Comparison of ENCODE assay signal across 16 cellular contexts in the genomic region with DNA sequence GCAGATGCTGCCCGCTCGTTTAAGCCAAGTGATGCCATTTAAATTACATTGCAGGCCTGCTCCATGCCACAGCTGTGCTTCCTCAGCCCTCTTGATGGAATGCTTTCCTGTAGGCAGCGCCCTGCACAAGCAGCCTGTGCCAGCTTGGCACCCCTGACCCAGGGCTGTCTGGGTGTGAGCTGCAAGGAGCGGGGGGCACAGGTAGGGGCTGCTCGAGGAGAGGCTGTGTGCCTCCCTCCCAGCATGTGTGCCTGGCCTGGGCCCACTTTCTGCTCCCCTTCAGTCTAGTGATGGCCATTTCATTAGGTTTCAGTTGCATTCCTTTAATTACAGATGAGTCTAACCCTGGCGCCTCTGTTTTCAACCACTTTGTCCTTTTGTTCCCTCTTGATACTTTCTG. TPM values are rescaled to one million over a fixed set of nuclear protein-coding genes. Genes with fewer than 3 reads are reported as not detected.
DNase-seq lines count a peak whose midpoint lies in the region; ATAC-seq and TF ChIP-seq lines count a peak whose summit lies in the region.
"Had no signal": no experiment of that assay in that cellular context is flagged by ENCODE, and none has a peak within 500 bp of the region (broad histone marks: within the 10 kb centered on the region; RNA-seq: fewer than 3 reads in every experiment).

No MANE protein-coding gene starts in this region.

- H3K27me3 Mint-ChIP-seq in endothelial cell (ENCODE audit: unreplicated experiment), result no peaks in the 10 kb centered on the region
- H3K27me3 Mint-ChIP-seq in activated naive CD8-positive, alpha-beta T cell treated with anti-CD3 and anti-CD28 coated beads, Interleukin-2, amount 50 U/mL, for 24 hours, result no peaks in the 10 kb centered on the region
- H3K27me3 Mint-ChIP-seq: CD4-positive, alpha-beta memory T cell had no signal

- no peaks in the 10 kb centered on the region for H3K4me1 Mint-ChIP-seq in endothelial cell (ENCODE audit: unreplicated experiment)
- H3K4me1 Mint-ChIP-seq in activated naive CD8-positive, alpha-beta T cell treated with anti-CD3 and anti-CD28 coated beads, Interleukin-2, amount 50 U/mL, for 24 hours, result peaks cover 6% of the 10 kb centered on the region

- peak overlapping the region; percentile 44 for H3K4ac ChIP-seq in neuronal stem cell (ENCODE audit: low read length)

- ATAC-seq in activated naive CD8-positive, alpha-beta T cell treated with anti-CD3 and anti-CD28 coated beads, Interleukin-2, amount 50 U/mL, for 24 hours, result no peak

- H3K9ac ChIP-seq in neuronal stem cell (ENCODE audit: low read depth, low read length, poor library complexity), result peak overlapping the region; percentile 18

- peak overlapping the region; percentile 66 for H3K14ac ChIP-seq in neuronal stem cell (ENCODE audit: low read length)

- no peaks in the 10 kb centered on the region for H3K9me3 Mint-ChIP-seq in endothelial cell (ENCODE audit: unreplicated experiment)
- no peaks in the 10 kb centered on the region for H3K9me3 Mint-ChIP-seq in activated naive CD8-positive, alpha-beta T cell treated with anti-CD3 and anti-CD28 coated beads, Interleukin-2, amount 50 U/mL, for 24 hours
- H3K9me3 Mint-ChIP-seq: HFFc6 had no signal

- H3K27me3 ChIP-seq in neuronal stem cell (ENCODE audit: control insufficient read depth in 3 of 3, insufficient read depth in 3 of 3, low read depth in 1 of 3, low read length in 3 of 3), result no peaks in the 10 kb centered on the region

- H3K27ac Mint-ChIP-seq in endothelial cell (ENCODE audit: unreplicated experiment), result no peak overlapping the region
- H3K27ac Mint-ChIP-seq in activated naive CD8-positive, alpha-beta T cell treated with anti-CD3 and anti-CD28 coated beads, Interleukin-2, amount 50 U/mL, for 24 hours, result no peak overlapping the region
- H3K27ac Mint-ChIP-seq: HFFc6 had no signal

- no peak overlapping the region for H2AFZ ChIP-seq in neuronal stem cell (ENCODE audit: low read length)

- H3K4me1 ChIP-seq in neuronal stem cell (ENCODE audit: control insufficient read depth in 2 of 2, insufficient read depth in 1 of 2, low read depth in 1 of 2, low read length in 2 of 2), result peaks cover 2 to 6% of the 10 kb centered on the region in 2 donors
- H3K4me1 ChIP-seq: HAP-1 had no signal

- no peak overlapping the region for H2BK120ac ChIP-seq in neuronal stem cell (ENCODE audit: low read depth, low read length)

- H3K79me1 ChIP-seq in neuronal stem cell (ENCODE audit: low read depth, low read length), result no peaks in the 10 kb centered on the region

- no peak overlapping the region for H2BK12ac ChIP-seq in neuronal stem cell (ENCODE audit: low read length)

- WGBS in neuronal stem cell (ENCODE audit: extremely low coverage in 2 of 2, insufficient read length in 2 of 2, insufficient replicate concordance in 1 of 2), 2 donors, result no CpG with 5 or more reads among the region's 6 CpGs

- peak overlapping the region; percentile 55 for H3K23ac ChIP-seq in neuronal stem cell (ENCODE audit: low read depth, low read length, poor library complexity)

- H2BK5ac ChIP-seq in neuronal stem cell (ENCODE audit: low read length), result no peak overlapping the region

- H4K8ac ChIP-seq in neuronal stem cell (ENCODE audit: low read depth, low read length), result no peak overlapping the region

- H3K36me3 ChIP-seq in neuronal stem cell (replicated peaks in 1 of 2; ENCODE audit: control insufficient read depth in 2 of 2, insufficient read depth in 2 of 2, low read length in 2 of 2), result peaks cover 8 to 63% of the 10 kb centered on the region in 2 donors

- H3K27ac ChIP-seq in neuronal stem cell (replicated peaks; ENCODE audit: low read length), result no peak overlapping the region

- H3K18ac ChIP-seq in neuronal stem cell (ENCODE audit: low read length), result no peak overlapping the region

- H4K91ac ChIP-seq in neuronal stem cell (ENCODE audit: low read depth, low read length, poor library complexity), result no peak overlapping the region

- H2BK15ac ChIP-seq in neuronal stem cell (ENCODE audit: low read length), result no peak overlapping the region

- no peak for TF ChIP-seq CTCF in endothelial cell (IDR thresholded peaks at IDR 0.05; ENCODE audit: unreplicated experiment)

- peak overlapping the region; percentile 37 for H3K4me3 Mint-ChIP-seq in endothelial cell (ENCODE audit: unreplicated experiment)
- no peak overlapping the region for H3K4me3 Mint-ChIP-seq in activated naive CD8-positive, alpha-beta T cell treated with anti-CD3 and anti-CD28 coated beads, Interleukin-2, amount 50 U/mL, for 24 hours
- H3K4me3 Mint-ChIP-seq: CD4-positive, alpha-beta memory T cell; HFFc6 had no signal

- H3K36me3 Mint-ChIP-seq in endothelial cell (ENCODE audit: low read depth, unreplicated experiment), result peaks cover 26% of the 10 kb centered on the region
- H3K36me3 Mint-ChIP-seq in activated naive CD8-positive, alpha-beta T cell treated with anti-CD3 and anti-CD28 coated beads, Interleukin-2, amount 50 U/mL, for 24 hours (ENCODE audit: low read depth), result peaks cover 28% of the 10 kb centered on the region

- peaks cover 0 to 2% of the 10 kb centered on the region in 2 donors for H3K9me3 ChIP-seq in neuronal stem cell (replicated peaks in 1 of 2; ENCODE audit: control insufficient read depth in 2 of 2, insufficient read depth in 1 of 2, low read depth in 1 of 2, low read length in 2 of 2)
- H3K9me3 ChIP-seq: HAP-1 had no signal

- no peak overlapping the region for H3K4me3 ChIP-seq in neuronal stem cell (ENCODE audit: low read length in 2 of 2)
- H3K4me3 ChIP-seq: HAP-1 had no signal

- H3K4me2 ChIP-seq in neuronal stem cell (ENCODE audit: insufficient read depth, low read length, poor library complexity, severe bottlenecking), result no peak overlapping the region

- H2AK5ac ChIP-seq in neuronal stem cell (ENCODE audit: low read depth, low read length), result peak overlapping the region; percentile 18

- DNase-seq in NCI-H1694 treated with DMSO at 0.1 percent for 48 hours (lab: John Stamatoyannopoulos, UW) (peak; percentile 67), endothelial cell (ENCODE audit: low spot score) (no peak), neuronal stem cell (ENCODE audit: low spot score) (no peak), mucosa of gallbladder (ENCODE audit: low spot score) (no peak), NCI-H226 (no peak)
- no peak for DNase-seq in activated naive CD8-positive, alpha-beta T cell treated with anti-CD3 and anti-CD28 coated beads, Interleukin-2, amount 50 U/mL, for 24 hours
- DNase-seq: C1 segment of cervical spinal cord; Calu3; CD4-positive, alpha-beta memory T cell; COR-L47; DMS53; DMS79 treated with DMSO at 0.1 percent for 48 hours; GF-D8; GOT3; HFFc6 had no signal

RNA-seq across cellular contexts. Expression of a gene that starts 10.5 kb away (rescaled TPM):
- total RNA-seq in endothelial cell (ENCODE audit: unreplicated experiment), result 16.1 TPM
- polyA plus RNA-seq in neuronal stem cell (2013, experiment 1 of 2), result 1.3 TPM
- polyA plus RNA-seq in neuronal stem cell (2013, experiment 2 of 2), result 1.4 TPM
- total RNA-seq in mucosa of gallbladder, result 2.7 TPM

RNA-seq across cellular contexts. Expression of a gene that starts 27.7 kb away (rescaled TPM):
- total RNA-seq in endothelial cell (ENCODE audit: unreplicated experiment), result 61.6 TPM
- 36.4 TPM for polyA plus RNA-seq in neuronal stem cell (2013, experiment 1 of 2)
- 38.0 TPM for polyA plus RNA-seq in neuronal stem cell (2013, experiment 2 of 2)
- 58.6 TPM for total RNA-seq in mucosa of gallbladder

RNA-seq across cellular contexts. Expression of a gene that starts 28.7 kb away (rescaled TPM):
- total RNA-seq in endothelial cell (ENCODE audit: unreplicated experiment) (39.7 TPM), mucosa of gallbladder (16.9 TPM)
- polyA plus RNA-seq in neuronal stem cell (2013, experiment 1 of 2), result 11.4 TPM
- 10.5 TPM for polyA plus RNA-seq in neuronal stem cell (2013, experiment 2 of 2)
